8 cellular contexts compared by ENCODE assay signal in the genomic region with DNA sequence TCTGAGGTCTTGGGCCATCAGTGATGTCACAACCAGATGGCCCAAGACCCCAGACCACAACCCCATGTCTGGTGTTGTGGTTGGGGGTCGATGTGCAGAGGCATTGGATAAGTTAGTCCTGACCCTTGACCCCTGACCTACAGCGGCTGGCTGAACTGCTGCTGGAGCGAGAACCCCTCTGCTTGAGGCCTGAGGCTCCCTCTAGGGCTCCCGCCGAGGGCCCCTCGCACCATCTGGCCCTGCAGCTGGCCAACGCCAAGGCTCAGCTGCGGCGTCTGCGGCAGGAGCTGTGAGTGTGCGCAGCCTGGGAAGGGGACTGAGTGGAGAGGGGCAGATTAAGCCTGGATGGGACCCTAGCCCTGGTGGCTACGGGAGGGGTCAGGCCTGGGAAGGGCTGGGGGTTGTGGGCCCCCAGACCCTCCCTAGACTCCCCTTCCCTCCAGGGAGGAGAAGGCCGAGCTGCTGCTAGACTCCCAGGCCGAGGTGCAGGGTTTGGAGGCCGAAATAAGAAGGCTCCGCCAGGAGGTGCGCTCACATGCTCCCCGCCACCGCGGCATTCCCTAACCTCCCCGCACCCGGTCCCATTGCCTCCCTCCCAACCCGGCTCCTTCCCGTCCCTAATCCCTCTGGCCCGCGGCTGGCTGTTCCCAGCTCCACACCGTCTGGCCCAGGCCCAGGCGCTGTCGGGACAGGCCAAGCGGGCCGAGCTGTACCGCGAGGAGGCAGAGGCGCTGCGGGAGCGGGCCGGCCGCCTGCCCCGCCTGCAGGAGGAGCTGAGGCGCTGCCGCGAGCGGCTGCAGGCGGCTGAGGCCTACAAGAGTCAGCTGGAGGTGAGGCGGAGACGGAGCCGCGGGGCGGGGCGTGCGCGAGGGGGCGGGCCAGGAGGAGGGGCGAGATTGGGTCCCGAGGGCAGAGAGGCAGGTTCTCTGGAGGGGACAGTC. TPM values are rescaled to one million over a fixed set of nuclear protein-coding genes. Genes with fewer than 3 reads are reported as not detected.
DNase-seq lines count a peak whose midpoint lies in the region; ATAC-seq and TF ChIP-seq lines count a peak whose summit lies in the region.

No MANE protein-coding gene starts in this region.

- peak overlapping the region; percentile 60 for H2AFZ ChIP-seq in fibroblast of lung (ENCODE audit: low read length)

- peaks cover 32% of the 10 kb centered on the region for H3K4me1 Mint-ChIP-seq in activated T-helper 1 cell treated with anti-CD3 and anti-CD28 coated beads, Interleukin-12 subunit alpha, Interleukin-12 subunit beta, Interleukin-2, Interleukin-4 antibody, amounts not matched to agents 30 ng/mL and 10 ng/mL and 1 ng/mL, durations not matched to agents 14 hours and 24 hours and 36 hours (ENCODE audit: low read depth)
- H3K4me1 Mint-ChIP-seq in naive thymus-derived CD4-positive, alpha-beta T cell: peaks cover 23 to 49% (median 30%) of the 10 kb centered on the region in 7 donors
- peaks cover 44% of the 10 kb centered on the region for H3K4me1 Mint-ChIP-seq in stimulated activated effector memory CD8-positive, alpha-beta T cell treated with anti-CD3 and anti-CD28 coated beads, Interleukin-12 subunit alpha, Interleukin-12 subunit beta, amount 100 ng/mL, for 72 hours

- ATAC-seq in naive thymus-derived CD4-positive, alpha-beta T cell: peak; percentile 80
- ATAC-seq in stimulated activated effector memory CD8-positive, alpha-beta T cell treated with anti-CD3 and anti-CD28 coated beads, Interleukin-12 subunit alpha, Interleukin-12 subunit beta, amount 100 ng/mL, for 72 hours: peak; percentile 78
- ATAC-seq in HG02588 (IDR thresholded peaks at IDR 0.05; ENCODE audit: unreplicated experiment): no peak

- H3K4me3 Mint-ChIP-seq in activated T-helper 1 cell treated with anti-CD3 and anti-CD28 coated beads, Interleukin-12 subunit alpha, Interleukin-12 subunit beta, Interleukin-2, Interleukin-4 antibody, amounts not matched to agents 30 ng/mL and 10 ng/mL and 1 ng/mL, durations not matched to agents 14 hours and 24 hours and 36 hours: peak overlapping the region; percentile 39
- peak overlapping the region in 9 of 10 donors; percentile 9 to 91 (median 76) for H3K4me3 Mint-ChIP-seq in naive thymus-derived CD4-positive, alpha-beta T cell
- H3K4me3 Mint-ChIP-seq in stimulated activated effector memory CD8-positive, alpha-beta T cell treated with anti-CD3 and anti-CD28 coated beads, Interleukin-12 subunit alpha, Interleukin-12 subunit beta, amount 100 ng/mL, for 72 hours: peak overlapping the region; percentile 90

- H3K4me3 ChIP-seq in Peyer's patch: peak overlapping the region; percentile 18 to 47 (median 40)
- peak overlapping the region in 2 of 4 experiments; percentile 9 to 51 for H3K4me3 ChIP-seq in fibroblast of lung (replicated peaks in 1 of 4; ENCODE audit: control extremely low read depth in 1 of 4, insufficient read depth in 1 of 4, low read depth in 3 of 4, low read length in 4 of 4)
- H3K4me3 ChIP-seq in naive thymus-derived CD4-positive, alpha-beta T cell (ENCODE audit: low read length): no peak overlapping the region

- no peaks in the 10 kb centered on the region for H3K36me3 ChIP-seq in Peyer's patch
- no peaks in the 10 kb centered on the region for H3K36me3 ChIP-seq in fibroblast of lung (ENCODE audit: control insufficient read depth, insufficient read depth, low read length)
- peaks cover 0 to 30% (median 12%) of the 10 kb centered on the region in 3 experiments for H3K36me3 ChIP-seq in naive thymus-derived CD4-positive, alpha-beta T cell (ENCODE audit: control insufficient read depth in 2 of 3, insufficient read depth in 3 of 3, low read length in 3 of 3)

- H3K79me2 ChIP-seq in fibroblast of lung (ENCODE audit: control insufficient read depth, insufficient read depth, low read length): no peaks in the 10 kb centered on the region

- H3K4me1 ChIP-seq in Peyer's patch (peaks cover 3 to 26% (median 9%) of the 10 kb centered on the region in 4 donors), fibroblast of lung (ENCODE audit: control insufficient read depth, extremely low read depth, insufficient read depth, low read length) (peaks cover 5% of the 10 kb centered on the region)
- peaks cover 29 to 30% of the 10 kb centered on the region in 2 donors for H3K4me1 ChIP-seq in naive thymus-derived CD4-positive, alpha-beta T cell (ENCODE audit: control insufficient read depth in 2 of 2, insufficient read depth in 2 of 2, low read length in 2 of 2)

- no peaks in the 10 kb centered on the region for H4K20me1 ChIP-seq in fibroblast of lung (ENCODE audit: control insufficient read depth, extremely low read depth, insufficient read depth, low read length)

- H3K4me2 ChIP-seq in fibroblast of lung (ENCODE audit: extremely low read depth, insufficient read depth, low read length): peak overlapping the region; percentile 58

- DNase-seq in GM10266 (ENCODE audit: extremely low spot score) (peak; percentile 97), HUDEP-2 (lab: John Stamatoyannopoulos, UW; ENCODE audit: unreplicated experiment in 76 of 76) (peak in 74 of 76 experiments; percentile 34 to 96 (median 88)), Peyer's patch (peak; percentile 77 to 98 (median 96)), fibroblast of lung (ENCODE audit: low read depth in 2 of 2) (peak; percentile 82 to 84)
- peak; percentile 91 for DNase-seq in activated T-helper 1 cell treated with anti-CD3 and anti-CD28 coated beads, Interleukin-12 subunit alpha, Interleukin-12 subunit beta, Interleukin-2, Interleukin-4 antibody, amounts not matched to agents 30 ng/mL and 10 ng/mL and 1 ng/mL, durations not matched to agents 14 hours and 24 hours and 36 hours (ENCODE audit: low spot score)
- DNase-seq in naive thymus-derived CD4-positive, alpha-beta T cell: peak; percentile 82 to 96 (median 88)
- DNase-seq in stimulated activated effector memory CD8-positive, alpha-beta T cell treated with anti-CD3 and anti-CD28 coated beads, Interleukin-12 subunit alpha, Interleukin-12 subunit beta, amount 100 ng/mL, for 72 hours (ENCODE audit: low spot score in 2 of 2): peak; percentile 80 to 95

- no peak overlapping the region for H3K27ac Mint-ChIP-seq in activated T-helper 1 cell treated with anti-CD3 and anti-CD28 coated beads, Interleukin-12 subunit alpha, Interleukin-12 subunit beta, Interleukin-2, Interleukin-4 antibody, amounts not matched to agents 30 ng/mL and 10 ng/mL and 1 ng/mL, durations not matched to agents 14 hours and 24 hours and 36 hours
- H3K27ac Mint-ChIP-seq in naive thymus-derived CD4-positive, alpha-beta T cell: peak overlapping the region in 3 of 9 donors; percentile 25 to 75 (median 42)
- H3K27ac Mint-ChIP-seq in stimulated activated effector memory CD8-positive, alpha-beta T cell treated with anti-CD3 and anti-CD28 coated beads, Interleukin-12 subunit alpha, Interleukin-12 subunit beta, amount 100 ng/mL, for 72 hours: peak overlapping the region; percentile 83

- CTCF ChIA-PET in naive thymus-derived CD4-positive, alpha-beta T cell (lab: Charles Lee): interaction anchor here (0.8 to 1.3 kb wide), 2 partner anchors 24 to 263 kb away, joined by 3 to 5 read pairs; partner anchors contain the start of genes PRDX5 and TRMT112

- H3K9me3 ChIP-seq in Peyer's patch (no peaks in the 10 kb centered on the region), fibroblast of lung (ENCODE audit: control insufficient read depth, insufficient read depth, low read depth, low read length) (no peaks in the 10 kb centered on the region)
- no peaks in the 10 kb centered on the region for H3K9me3 ChIP-seq in naive thymus-derived CD4-positive, alpha-beta T cell (ENCODE audit: control insufficient read depth in 2 of 3, low read length in 3 of 3)

- H3K27me3 Mint-ChIP-seq in activated T-helper 1 cell treated with anti-CD3 and anti-CD28 coated beads, Interleukin-12 subunit alpha, Interleukin-12 subunit beta, Interleukin-2, Interleukin-4 antibody, amounts not matched to agents 30 ng/mL and 10 ng/mL and 1 ng/mL, durations not matched to agents 14 hours and 24 hours and 36 hours (ENCODE audit: insufficient read depth): no peaks in the 10 kb centered on the region
- H3K27me3 Mint-ChIP-seq in naive thymus-derived CD4-positive, alpha-beta T cell: peaks cover 0 to 2% (median 0%) of the 10 kb centered on the region in 5 donors

- intact Hi-C loops in activated T-helper 1 cell treated with anti-CD3 and anti-CD28 coated beads, Interleukin-12 subunit alpha, Interleukin-12 subunit beta, Interleukin-2, Interleukin-4 antibody, amounts not matched to agents 30 ng/mL and 10 ng/mL and 1 ng/mL, durations not matched to agents 14 hours and 24 hours and 36 hours (cut with micrococcal nuclease): loop anchor here (1.0 to 2.0 kb wide), 2 partner anchors 17 to 57 kb away; partner anchors contain the start of genes BAD, GPR137 and RPS6KA4
- intact Hi-C loops in naive thymus-derived CD4-positive, alpha-beta T cell (cut with micrococcal nuclease): loop anchor here (1.0 to 2.0 kb wide), 2 partner anchors 13 to 71 kb away; no protein-coding TSS in a partner anchor

- no peaks in the 10 kb centered on the region for H3K27me3 ChIP-seq in Peyer's patch
- no peaks in the 10 kb centered on the region for H3K27me3 ChIP-seq in fibroblast of lung (ENCODE audit: control insufficient read depth, insufficient read depth, low read length)
- H3K27me3 ChIP-seq in naive thymus-derived CD4-positive, alpha-beta T cell (ENCODE audit: control insufficient read depth in 2 of 2, insufficient read depth in 2 of 2, low read length in 2 of 2): no peaks in the 10 kb centered on the region

- no peaks in the 10 kb centered on the region for H3K9me3 Mint-ChIP-seq in activated T-helper 1 cell treated with anti-CD3 and anti-CD28 coated beads, Interleukin-12 subunit alpha, Interleukin-12 subunit beta, Interleukin-2, Interleukin-4 antibody, amounts not matched to agents 30 ng/mL and 10 ng/mL and 1 ng/mL, durations not matched to agents 14 hours and 24 hours and 36 hours
- H3K9me3 Mint-ChIP-seq in naive thymus-derived CD4-positive, alpha-beta T cell: no peaks in the 10 kb centered on the region
- H3K9me3 Mint-ChIP-seq in stimulated activated effector memory CD8-positive, alpha-beta T cell treated with anti-CD3 and anti-CD28 coated beads, Interleukin-12 subunit alpha, Interleukin-12 subunit beta, amount 100 ng/mL, for 72 hours: no peaks in the 10 kb centered on the region

- peak; percentile 40 for TF ChIP-seq CTCF in GM10266 (IDR thresholded peaks at IDR 0.05; ENCODE audit: control insufficient read depth, insufficient read depth, low read depth, missing control alignments)
- peak in 5 of 6 experiments; percentile 35 to 84 (median 75) for TF ChIP-seq CTCF in Peyer's patch (IDR thresholded peaks at IDR 0.05)
- peak; percentile 9 to 35 for TF ChIP-seq CTCF in fibroblast of lung (conservative IDR thresholded peaks at IDR 0.05 in 1 of 2, IDR thresholded peaks at IDR 0.05 in 1 of 2; ENCODE audit: low read depth in 1 of 2, low read length in 2 of 2)

- TF ChIP-seq POLR2A in Peyer's patch (IDR thresholded peaks at IDR 0.05): peak; percentile 63 to 84

- POLR2A ChIA-PET in naive thymus-derived CD4-positive, alpha-beta T cell (lab: Charles Lee): interaction anchor here (0.9 to 3.6 kb wide), 7 partner anchors 9 to 135 kb away, joined by 3 to 38 read pairs (median 4); partner anchors contain the start of genes ESRRA, FERMT3, PRDX5 and TRMT112

- H3K9ac ChIP-seq in fibroblast of lung (ENCODE audit: insufficient read depth, low read length): peak overlapping the region; percentile 48

- peaks cover 14% of the 10 kb centered on the region for H3K36me3 Mint-ChIP-seq in activated T-helper 1 cell treated with anti-CD3 and anti-CD28 coated beads, Interleukin-12 subunit alpha, Interleukin-12 subunit beta, Interleukin-2, Interleukin-4 antibody, amounts not matched to agents 30 ng/mL and 10 ng/mL and 1 ng/mL, durations not matched to agents 14 hours and 24 hours and 36 hours (ENCODE audit: low read depth)
- peaks cover 0 to 16% (median 13%) of the 10 kb centered on the region in 5 donors for H3K36me3 Mint-ChIP-seq in naive thymus-derived CD4-positive, alpha-beta T cell
- peaks cover 86% of the 10 kb centered on the region for H3K36me3 Mint-ChIP-seq in stimulated activated effector memory CD8-positive, alpha-beta T cell treated with anti-CD3 and anti-CD28 coated beads, Interleukin-12 subunit alpha, Interleukin-12 subunit beta, amount 100 ng/mL, for 72 hours

- H3K27ac ChIP-seq in Peyer's patch (peak overlapping the region; percentile 58 to 62 (median 62)), fibroblast of lung (ENCODE audit: insufficient read depth, low read length) (peak overlapping the region; percentile 38)
- H3K27ac ChIP-seq in naive thymus-derived CD4-positive, alpha-beta T cell (ENCODE audit: low read depth, low read length): peak overlapping the region; percentile 40

RNA-seq across cellular contexts. Expression of gene CCDC88B, which starts 2.1 kb away (rescaled TPM):
- total RNA-seq in Peyer's patch (10 to 100 TPM; 31.7 to 99.0 (median 43.9) TPM), fibroblast of lung (2.1 and 3.1 TPM in 2 replicates)
- 133 and 137 TPM in 2 replicates for total RNA-seq in activated T-helper 1 cell treated with anti-CD3 and anti-CD28 coated beads, Interleukin-12 subunit alpha, Interleukin-12 subunit beta, Interleukin-2, Interleukin-4 antibody, amounts not matched to agents 30 ng/mL and 10 ng/mL and 1 ng/mL, durations not matched to agents 14 hours and 24 hours and 36 hours
- polyA plus RNA-seq in fibroblast of lung: 0.56 and 0.88 TPM in 2 replicates
- 0.87 and 2.2 TPM in 2 replicates for polyA plus RNA-seq in fibroblast of lung (2012)
- 2.6 TPM in 1 of 2 replicates, not detected in the other for polyA minus RNA-seq in fibroblast of lung (ENCODE audit: low replicate concordance)
- total RNA-seq in naive thymus-derived CD4-positive, alpha-beta T cell: 100 to 1,000 TPM in 3 of 5 experiments, 10 to 100 TPM in 2; 73.4 to 182 (median 116) TPM
- polyA plus RNA-seq in naive thymus-derived CD4-positive, alpha-beta T cell: 10 to 100 TPM; 12.8 to 35.1 TPM

RNA-seq across cellular contexts. Expression of gene RPS6KA4, which starts 16.8 kb away (rescaled TPM):
- 10 to 100 TPM; 27.8 to 95.7 (median 40.1) TPM for total RNA-seq in Peyer's patch
- 38.3 and 46.0 TPM in 2 replicates for total RNA-seq in activated T-helper 1 cell treated with anti-CD3 and anti-CD28 coated beads, Interleukin-12 subunit alpha, Interleukin-12 subunit beta, Interleukin-2, Interleukin-4 antibody, amounts not matched to agents 30 ng/mL and 10 ng/mL and 1 ng/mL, durations not matched to agents 14 hours and 24 hours and 36 hours
- 27.6 and 29.3 TPM in 2 replicates for total RNA-seq in fibroblast of lung
- 15.9 and 20.5 TPM in 2 replicates for polyA plus RNA-seq in fibroblast of lung
- 28.8 and 47.4 TPM in 2 replicates for polyA plus RNA-seq in fibroblast of lung (2012)
- 43.5 and 63.3 TPM in 2 replicates for polyA minus RNA-seq in fibroblast of lung (ENCODE audit: low replicate concordance)
- total RNA-seq in naive thymus-derived CD4-positive, alpha-beta T cell: 10 to 100 TPM; 14.2 to 35.7 (median 27.9) TPM
- polyA plus RNA-seq in naive thymus-derived CD4-positive, alpha-beta T cell: 1 to 10 TPM; 4.6 to 7.7 TPM

RNA-seq across cellular contexts. Expression of gene PRDX5, which starts 24.2 kb away (rescaled TPM):
- total RNA-seq in Peyer's patch (100 to 1,000 TPM; 202 to 345 (median 268) TPM), fibroblast of lung (301 and 319 TPM in 2 replicates)
- 89.0 and 100 TPM in 2 replicates for total RNA-seq in activated T-helper 1 cell treated with anti-CD3 and anti-CD28 coated beads, Interleukin-12 subunit alpha, Interleukin-12 subunit beta, Interleukin-2, Interleukin-4 antibody, amounts not matched to agents 30 ng/mL and 10 ng/mL and 1 ng/mL, durations not matched to agents 14 hours and 24 hours and 36 hours
- polyA plus RNA-seq in fibroblast of lung: 311 and 431 TPM in 2 replicates
- 328 and 464 TPM in 2 replicates for polyA plus RNA-seq in fibroblast of lung (2012)
- polyA minus RNA-seq in fibroblast of lung (ENCODE audit: low replicate concordance): 73.1 and 198 TPM in 2 replicates
- 10 to 100 TPM; 41.4 to 99.2 (median 55.2) TPM for total RNA-seq in naive thymus-derived CD4-positive, alpha-beta T cell
- polyA plus RNA-seq in naive thymus-derived CD4-positive, alpha-beta T cell: 100 to 1,000 TPM; 184 to 195 TPM

RNA-seq across cellular contexts. Expression of gene TRMT112, which starts 24.8 kb away (rescaled TPM):
- 100 to 1,000 TPM in 1 of 4 donors, 10 to 100 TPM in 3; 55.3 to 163 (median 63.1) TPM for total RNA-seq in Peyer's patch
- total RNA-seq in activated T-helper 1 cell treated with anti-CD3 and anti-CD28 coated beads, Interleukin-12 subunit alpha, Interleukin-12 subunit beta, Interleukin-2, Interleukin-4 antibody, amounts not matched to agents 30 ng/mL and 10 ng/mL and 1 ng/mL, durations not matched to agents 14 hours and 24 hours and 36 hours: 307 and 312 TPM in 2 replicates
- 248 and 255 TPM in 2 replicates for total RNA-seq in fibroblast of lung
- polyA plus RNA-seq in fibroblast of lung: 161 and 222 TPM in 2 replicates
- polyA plus RNA-seq in fibroblast of lung (2012): 265 and 320 TPM in 2 replicates
- 54.4 and 59.5 TPM in 2 replicates for polyA minus RNA-seq in fibroblast of lung (ENCODE audit: low replicate concordance)
- total RNA-seq in naive thymus-derived CD4-positive, alpha-beta T cell: 100 to 1,000 TPM in 4 of 5 experiments, 10 to 100 TPM in 1; 90.9 to 208 (median 152) TPM
- 100 to 1,000 TPM; 527 to 613 TPM for polyA plus RNA-seq in naive thymus-derived CD4-positive, alpha-beta T cell

RNA-seq across cellular contexts. Expression of gene ESRRA, which starts 36.8 kb away (rescaled TPM):
- total RNA-seq in Peyer's patch (100 to 1,000 TPM; 151 to 460 (median 341) TPM), fibroblast of lung (32.4 and 32.5 TPM in 2 replicates)
- 64.4 and 67.3 TPM in 2 replicates for total RNA-seq in activated T-helper 1 cell treated with anti-CD3 and anti-CD28 coated beads, Interleukin-12 subunit alpha, Interleukin-12 subunit beta, Interleukin-2, Interleukin-4 antibody, amounts not matched to agents 30 ng/mL and 10 ng/mL and 1 ng/mL, durations not matched to agents 14 hours and 24 hours and 36 hours
- 6.7 and 8.1 TPM in 2 replicates for polyA plus RNA-seq in fibroblast of lung
- 9.7 and 15.2 TPM in 2 replicates for polyA plus RNA-seq in fibroblast of lung (2012)
- polyA minus RNA-seq in fibroblast of lung (ENCODE audit: low replicate concordance): 5.5 and 9.3 TPM in 2 replicates
- total RNA-seq in naive thymus-derived CD4-positive, alpha-beta T cell: 10 to 100 TPM; 23.7 to 42.0 (median 27.9) TPM
- 10 to 100 TPM in 1 of 2 donors, 1 to 10 TPM in 1; 5.3 to 12.9 TPM for polyA plus RNA-seq in naive thymus-derived CD4-positive, alpha-beta T cell

Comparison
In these comparisons a context has a peak if more than half of its experiments do, and no peak if none do; other contexts are left out.
1. CTCF ChIP-seq: peak in every context shown above with its lines; median percentile 75 in Peyer's patch; 40 in GM10266; 22 in fibroblast of lung.
2. H3K4me3 Mint-ChIP-seq: peak in every context shown above with its lines; median percentile 90 in stimulated activated effector memory CD8-positive, alpha-beta T cell treated with anti-CD3 and anti-CD28 coated beads, Interleukin-12 subunit alpha, Interleukin-12 subunit beta, amount 100 ng/mL, for 72 hours; 76 in naive thymus-derived CD4-positive, alpha-beta T cell; 39 in activated T-helper 1 cell treated with anti-CD3 and anti-CD28 coated beads, Interleukin-12 subunit alpha, Interleukin-12 subunit beta, Interleukin-2, Interleukin-4 antibody, amounts not matched to agents 30 ng/mL and 10 ng/mL and 1 ng/mL, durations not matched to agents 14 hours and 24 hours and 36 hours.